In the genomic region with DNA sequence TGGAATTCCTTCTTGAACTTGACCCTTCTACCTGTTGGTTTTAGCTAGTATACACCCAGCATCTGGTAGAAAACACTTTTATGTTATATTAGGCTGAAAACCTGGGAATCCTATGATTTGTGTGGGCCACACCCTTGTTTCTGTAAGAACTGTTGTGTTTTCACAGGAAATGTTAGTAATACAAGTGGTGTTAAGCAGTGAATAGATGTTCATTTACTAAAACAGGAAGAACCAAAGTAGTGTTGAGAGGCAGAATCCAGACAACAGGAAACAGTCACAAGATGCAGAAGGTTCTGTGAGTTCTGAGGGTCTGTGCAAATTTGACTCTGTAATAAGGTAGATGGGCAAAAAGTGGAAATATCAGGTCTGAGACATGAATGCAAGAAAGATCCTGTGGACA, we compare ENCODE assay signal across 34 cellular contexts.
A peak's percentile ranks its signal among the peaks of the same experiment; 100 is the strongest.
DNase-seq lines count a peak whose midpoint lies in the region; ATAC-seq, FAIRE-seq and TF ChIP-seq lines count a peak whose summit lies in the region.
"Had no signal": no experiment of that assay in that cellular context is flagged by ENCODE, and none has a peak within 500 bp of the region (broad histone marks: within the 10 kb centered on the region; RNA-seq: fewer than 3 reads in every experiment).

No MANE protein-coding gene starts in this region.

- H3K4me2 ChIP-seq in A549 (no peak overlapping the region), trophoblast cell (ENCODE audit: low read length) (no peak overlapping the region)

- H2BK5ac ChIP-seq in trophoblast cell (ENCODE audit: low read depth, low read length, poor library complexity) = no peak overlapping the region

- ATAC-seq in A549 = no peak
- ATAC-seq in HG03039 (IDR thresholded peaks at IDR 0.05; ENCODE audit: unreplicated experiment) = no peak
- ATAC-seq in HG03196 (IDR thresholded peaks at IDR 0.05; ENCODE audit: unreplicated experiment) = no peak
- ATAC-seq: activated CD4-positive, alpha-beta T cell treated with anti-CD3 and anti-CD28 coated beads for 36 hours; CD8-positive, alpha-beta T cell; naive thymus-derived CD4-positive, alpha-beta T cell; psoas muscle; stimulated activated effector memory CD8-positive, alpha-beta T cell treated with anti-CD3 and anti-CD28 coated beads, Interleukin-12 subunit alpha, Interleukin-12 subunit beta, amount 100 ng/mL, for 72 hours had no signal

- TF ChIP-seq EP300 in A549 (IDR thresholded peaks at IDR 0.05) = no peak

- H3K4me3 ChIP-seq in A549 (no peak overlapping the region), muscle layer of duodenum (ENCODE audit: low read depth in 1 of 2, low read length in 2 of 2) (no peak overlapping the region), trophoblast cell (ENCODE audit: low read depth, low read length) (no peak overlapping the region)
- H3K4me3 ChIP-seq: cardiac muscle cell, heart left ventricle, psoas muscle, SJCRH30 had no signal

- no peak overlapping the region for H2BK120ac ChIP-seq in trophoblast cell (ENCODE audit: insufficient read depth, low read length, poor library complexity)

- H3K79me2 ChIP-seq in trophoblast cell (ENCODE audit: control insufficient read depth, insufficient read depth, low read length, poor library complexity) = peaks cover 2% of the 10 kb centered on the region

- FAIRE-seq in A549 (lab: Jason Lieb, UNC) = no peak
- FAIRE-seq: colon, GM18507, GM19239 had no signal

- H3K14ac ChIP-seq in trophoblast cell (ENCODE audit: low read length) = no peak overlapping the region

- no peak overlapping the region for H2BK12ac ChIP-seq in trophoblast cell (ENCODE audit: low read length)

- H3K4ac ChIP-seq in trophoblast cell (ENCODE audit: low read depth, low read length) = no peak overlapping the region

- H4K12ac ChIP-seq in trophoblast cell (ENCODE audit: low read depth, low read length) = no peak overlapping the region

- TF ChIP-seq RAD21 in A549 (conservative IDR thresholded peaks at IDR 0.05 in 1 of 2, IDR thresholded peaks at IDR 0.05 in 1 of 2) = no peak

- H3K36me3 ChIP-seq in muscle layer of duodenum (ENCODE audit: control insufficient read depth in 1 of 2, insufficient read depth in 2 of 2, low read length in 2 of 2) = no peaks in the 10 kb centered on the region
- H3K36me3 ChIP-seq in trophoblast cell (ENCODE audit: control insufficient read depth in 1 of 2, insufficient read depth in 2 of 2, low read length in 2 of 2) = no peaks in the 10 kb centered on the region
- H3K36me3 ChIP-seq: cardiac muscle cell, heart left ventricle, SJCRH30 had no signal

- TF ChIP-seq CTCF in A549 (IDR thresholded peaks at IDR 0.05) = no peak

- H3K9ac ChIP-seq in trophoblast cell (ENCODE audit: low read length) = no peak overlapping the region

- no peaks in the 10 kb centered on the region for H3K27me3 ChIP-seq in muscle layer of duodenum (ENCODE audit: low read depth, low read length)
- H3K27me3 ChIP-seq in trophoblast cell (ENCODE audit: insufficient read depth, low read length) = no peaks in the 10 kb centered on the region
- H3K27me3 ChIP-seq: cardiac muscle cell, SJCRH30 had no signal

- H3K4me1 ChIP-seq in A549 = peaks cover 44% of the 10 kb centered on the region
- H3K4me1 ChIP-seq in muscle layer of duodenum (ENCODE audit: control insufficient read depth in 1 of 2, insufficient read depth in 2 of 2, low read length in 2 of 2) = no peaks in the 10 kb centered on the region
- peaks cover 8 to 9% of the 10 kb centered on the region in 2 experiments for H3K4me1 ChIP-seq in trophoblast cell (ENCODE audit: control insufficient read depth in 1 of 2, insufficient read depth in 2 of 2, low read length in 2 of 2)
- H3K4me1 ChIP-seq: psoas muscle had no signal

- no peak overlapping the region for H2AK5ac ChIP-seq in trophoblast cell (ENCODE audit: low read length)

- CTCF ChIA-PET in A549 (lab: Yijun Ruan, JAX) = interaction anchor here (0.8 to 8.8 kb wide), 3 partner anchors 11 to 59 kb away, joined by 3 to 49 read pairs (median 3); no protein-coding TSS in a partner anchor

- H3K23ac ChIP-seq in trophoblast cell (ENCODE audit: low read length) = no peak overlapping the region

- no peak overlapping the region for H4K8ac ChIP-seq in trophoblast cell (ENCODE audit: low read depth, low read length)

- no peak overlapping the region for H2AFZ ChIP-seq in trophoblast cell (ENCODE audit: insufficient read depth, low read length, poor library complexity)

- H3K18ac ChIP-seq in trophoblast cell (ENCODE audit: low read length) = no peak overlapping the region

- no peak overlapping the region for H4K91ac ChIP-seq in trophoblast cell (ENCODE audit: low read depth, low read length)

- DNase-seq in A549 (ENCODE audit: low read depth in 1 of 2, low spot score in 1 of 2) (no peak), NCI-H748 (lab: John Stamatoyannopoulos, UW; ENCODE audit: unreplicated experiment) (peak; percentile 54), dermis microvascular lymphatic vessel endothelial cell (ENCODE audit: low read depth in 2 of 2) (peak; percentile 42 to 92), DMS 273 (lab: John Stamatoyannopoulos, UW; ENCODE audit: unreplicated experiment) (no peak), trophoblast cell (no peak)
- DNase-seq: activated CD4-positive, alpha-beta T cell treated with anti-CD3 and anti-CD28 coated beads for 36 hours; activated CD8-positive, alpha-beta memory T cell treated with anti-CD3 and anti-CD28 coated beads for 24 hours; activated effector memory CD4-positive, alpha-beta T cell treated with Interleukin-2 at 50 U/mL for 16 hours; activated naive CD8-positive, alpha-beta T cell treated with anti-CD3 and anti-CD28 coated beads for 36 hours; anterior cingulate cortex; CD8-positive, alpha-beta T cell; effector CD8-positive, alpha-beta T cell; GOT3; heart left ventricle; HFFc6; midbrain; naive thymus-derived CD4-positive, alpha-beta T cell; NCI-H1436; NCI-H2081 treated with DMSO at 0.1 percent for 48 hours; NCI-H226; NCI-H526 treated with DMSO at 0.1 percent for 48 hours; nucleus accumbens; psoas muscle; SJCRH30; T-helper 9 cell had no signal

- H3K9me3 ChIP-seq in A549 (peaks cover 16% of the 10 kb centered on the region; the same call in 2 of the 3 replicates), muscle layer of duodenum (ENCODE audit: control insufficient read depth in 1 of 2, low read length in 2 of 2) (no peaks in the 10 kb centered on the region), trophoblast cell (ENCODE audit: insufficient read depth, low read depth, low read length) (peaks cover 3% of the 10 kb centered on the region)
- H3K9me3 ChIP-seq: psoas muscle, SJCRH30 had no signal

- POLR2A ChIA-PET in A549 (lab: Yijun Ruan, JAX) = interaction anchor here (1.1 kb wide), 1 partner anchor 73 kb away, joined by 3 read pairs; the partner anchor contains the start of gene RAI14

- H3K79me1 ChIP-seq in trophoblast cell (ENCODE audit: low read length) = peaks cover 10% of the 10 kb centered on the region

- TF ChIP-seq POLR2A in A549 (IDR thresholded peaks at IDR 0.05; ENCODE audit: low read length) = no peak

- H3K27ac ChIP-seq in A549 (peak overlapping the region; percentile 97 to 98; a peak in 5 of 6 replicates), muscle layer of duodenum (ENCODE audit: low read length) (peak overlapping the region; percentile 14), trophoblast cell (ENCODE audit: low read depth, low read length) (no peak overlapping the region)
- H3K27ac ChIP-seq: cardiac muscle cell, HL-60, psoas muscle, SJCRH30 had no signal

TF ChIP-seq in A549, 52 proteins besides CTCF, POLR2A, EP300 and RAD21:
- no peak for TF ChIP-seq EHF (CRISPR knock-in tag; IDR thresholded peaks at IDR 0.05)
- TF ChIP-seq JUNB (IDR thresholded peaks at IDR 0.05) = no peak
- no peak for TF ChIP-seq TFCP2L1 (CRISPR knock-in tag; IDR thresholded peaks at IDR 0.05)
- TF ChIP-seq KDM5A (IDR thresholded peaks at IDR 0.05) = no peak
- TF ChIP-seq HOXA7 (CRISPR knock-in tag; IDR thresholded peaks at IDR 0.05) = no peak
- no peak for TF ChIP-seq HEYL (CRISPR knock-in tag; IDR thresholded peaks at IDR 0.05)
- TF ChIP-seq SREBF2 (IDR thresholded peaks at IDR 0.05) = no peak
- TF ChIP-seq NR3C1 (IDR thresholded peaks at IDR 0.05) = no peak
- no peak for TF ChIP-seq RARB (CRISPR knock-in tag; IDR thresholded peaks at IDR 0.05)
- TF ChIP-seq MAZ (IDR thresholded peaks at IDR 0.05; ENCODE audit: borderline replicate concordance, low read depth, low read length) = no peak
- no peak for TF ChIP-seq BHLHE40 (IDR thresholded peaks at IDR 0.05; ENCODE audit: low read depth, low read length)
- no peak for TF ChIP-seq TP53 (CRISPR knock-in tag; IDR thresholded peaks at IDR 0.05)
- TF ChIP-seq HOXB5 (CRISPR knock-in tag; IDR thresholded peaks at IDR 0.05) = no peak
- TF ChIP-seq, protein P1, sequence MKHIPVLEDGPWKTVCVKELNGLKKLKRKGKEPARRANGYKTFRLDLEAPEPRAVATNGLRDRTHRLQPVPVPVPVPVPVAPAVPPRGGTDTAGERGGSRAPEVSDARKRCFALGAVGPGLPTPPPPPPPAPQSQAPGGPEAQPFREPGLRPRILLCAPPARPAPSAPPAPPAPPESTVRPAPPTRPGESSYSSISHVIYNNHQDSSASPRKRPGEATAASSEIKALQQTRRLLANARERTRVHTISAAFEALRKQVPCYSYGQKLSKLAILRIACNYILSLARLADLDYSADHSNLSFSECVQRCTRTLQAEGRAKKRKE (CRISPR knock-in tag; IDR thresholded peaks at IDR 0.05; ENCODE audit: low read depth) = no peak
- no peak for TF ChIP-seq ZSCAN20 (CRISPR knock-in tag; IDR thresholded peaks at IDR 0.05)
- TF ChIP-seq, protein P2, sequence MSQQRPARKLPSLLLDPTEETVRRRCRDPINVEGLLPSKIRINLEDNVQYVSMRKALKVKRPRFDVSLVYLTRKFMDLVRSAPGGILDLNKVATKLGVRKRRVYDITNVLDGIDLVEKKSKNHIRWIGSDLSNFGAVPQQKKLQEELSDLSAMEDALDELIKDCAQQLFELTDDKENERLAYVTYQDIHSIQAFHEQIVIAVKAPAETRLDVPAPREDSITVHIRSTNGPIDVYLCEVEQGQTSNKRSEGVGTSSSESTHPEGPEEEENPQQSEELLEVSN (IDR thresholded peaks at IDR 0.05; ENCODE audit: borderline replicate concordance, low read depth) = no peak
- TF ChIP-seq CHD2 (IDR thresholded peaks at IDR 0.05; ENCODE audit: low read length, partially characterized antibody) = no peak
- no peak for TF ChIP-seq CBX2 (IDR thresholded peaks at IDR 0.05; ENCODE audit: borderline replicate concordance, low read depth)

Comparison
In these comparisons a context has a peak if more than half of its experiments do, and no peak if none do; other contexts are left out.
1. DNase-seq: peak in NCI-H748 (single experiment) and dermis microvascular lymphatic vessel endothelial cell (2 of 2); none in A549 (0 of 2), DMS 273 (single experiment) and trophoblast cell (0 of 2).